Comparison of ENCODE assay signal across 31 cellular contexts in genomic region chr11:64461081-64461480, GRCh38.
"Had no signal": no experiment of that assay in that cellular context is flagged by ENCODE, and none has a peak within 500 bp of the region (broad histone marks: within the 10 kb centered on the region; RNA-seq: fewer than 3 reads in every experiment).

No MANE protein-coding gene starts in this region.

- DNase-seq: activated CD4-positive, alpha-beta memory T cell treated with anti-CD3 and anti-CD28 coated beads, Interleukin-2, amount 10 ng/mL, durations not matched to agents 7 days and 5 days; activated CD4-positive, alpha-beta T cell treated with anti-CD3 and anti-CD28 coated beads for 1 hour; activated CD4-positive, alpha-beta T cell treated with anti-CD3 and anti-CD28 coated beads for 4 hours; activated CD4-positive, alpha-beta T cell treated with anti-CD3 and anti-CD28 coated beads, Interleukin-2, amount 10 ng/mL, durations not matched to agents 7 days and 5 days; activated CD4-positive, alpha-beta T cell treated with anti-CD3 and anti-CD28 coated beads, Interleukin-2, amount 50 U/mL, for 4 hours; activated CD8-positive, alpha-beta memory T cell treated with anti-CD3 and anti-CD28 coated beads, Interleukin-2, amount 50 U/mL, for 48 hours; activated naive CD4-positive, alpha-beta T cell treated with anti-CD3 and anti-CD28 coated beads for 36 hours; activated naive CD8-positive, alpha-beta T cell treated with anti-CD3 and anti-CD28 coated beads for 36 hours; activated naive CD8-positive, alpha-beta T cell treated with anti-CD3 and anti-CD28 coated beads, Interleukin-2, amount 50 U/mL, for 24 hours; activated T-cell treated with anti-CD3 and anti-CD28 coated beads for 4 hours; activated T-cell treated with anti-CD3 and anti-CD28 coated beads, Interleukin-2, amount 50 U/mL, for 24 hours; activated T-cell treated with anti-CD3 and anti-CD28 coated beads, Interleukin-2, amount 50 U/mL, for 72 hours; adrenal gland; amygdala; aorta; body of pancreas; central memory CD4-positive, alpha-beta T cell; cerebellar nuclear complex; colonic mucosa; effector CD4-positive, alpha-beta T cell; effector memory CD8-positive, alpha-beta T cell; erythroblast; foreskin keratinocyte; gastrocnemius medialis; T-helper 2 cell had no signal

- H3K9me3 Mint-ChIP-seq: activated CD4-positive, alpha-beta memory T cell treated with anti-CD3 and anti-CD28 coated beads, Interleukin-2, amount 10 ng/mL, durations not matched to agents 7 days and 5 days; activated CD4-positive, alpha-beta T cell treated with anti-CD3 and anti-CD28 coated beads, Interleukin-2, amount 10 ng/mL, durations not matched to agents 7 days and 5 days; activated naive CD4-positive, alpha-beta T cell treated with anti-CD3 and anti-CD28 coated beads for 36 hours; activated naive CD4-positive, alpha-beta T cell treated with anti-CD3 and anti-CD28 coated beads, Interleukin-2, amount 50 U/mL, for 24 hours; activated naive CD8-positive, alpha-beta T cell treated with anti-CD3 and anti-CD28 coated beads for 36 hours; activated naive CD8-positive, alpha-beta T cell treated with anti-CD3 and anti-CD28 coated beads, Interleukin-2, amount 50 U/mL, for 24 hours; activated T-cell treated with anti-CD3 and anti-CD28 coated beads, Interleukin-2, amount 50 U/mL, for 24 hours; activated T-cell treated with anti-CD3 and anti-CD28 coated beads, Interleukin-2, amount 50 U/mL, for 72 hours; dendritic cell treated with granulocyte-macrophage colony-stimulating factor and Interleukin-4, amounts not matched to agents 40 ng/mL and 50 ng/mL, for 4 days; effector memory CD8-positive, alpha-beta T cell; WTC11 had no signal

- H3K4me3 ChIP-seq: adrenal gland, body of pancreas, colonic mucosa, dorsolateral prefrontal cortex, esophagus muscularis mucosa, gastrocnemius medialis had no signal

- H3K36me3 Mint-ChIP-seq: activated naive CD4-positive, alpha-beta T cell treated with anti-CD3 and anti-CD28 coated beads, Interleukin-2, amount 50 U/mL, for 24 hours; activated naive CD8-positive, alpha-beta T cell treated with anti-CD3 and anti-CD28 coated beads for 36 hours; WTC11 had no signal

- ATAC-seq: activated naive CD8-positive, alpha-beta T cell treated with anti-CD3 and anti-CD28 coated beads, Interleukin-2, amount 50 U/mL, for 24 hours; activated T-cell treated with anti-CD3 and anti-CD28 coated beads, Interleukin-2, amount 50 U/mL, for 72 hours; body of pancreas; effector memory CD8-positive, alpha-beta T cell; foreskin keratinocyte; gastrocnemius medialis; WTC11 had no signal

- H3K4me1 ChIP-seq: adrenal gland, body of pancreas, colonic mucosa, esophagus muscularis mucosa, foreskin keratinocyte, gastrocnemius medialis had no signal

- H3K4me1 Mint-ChIP-seq: activated CD4-positive, alpha-beta memory T cell treated with anti-CD3 and anti-CD28 coated beads, Interleukin-2, amount 10 ng/mL, durations not matched to agents 7 days and 5 days; activated CD4-positive, alpha-beta T cell treated with anti-CD3 and anti-CD28 coated beads, Interleukin-2, amount 10 ng/mL, durations not matched to agents 7 days and 5 days; activated naive CD4-positive, alpha-beta T cell treated with anti-CD3 and anti-CD28 coated beads, Interleukin-2, amount 50 U/mL, for 24 hours; activated naive CD8-positive, alpha-beta T cell treated with anti-CD3 and anti-CD28 coated beads for 36 hours; activated naive CD8-positive, alpha-beta T cell treated with anti-CD3 and anti-CD28 coated beads, Interleukin-2, amount 50 U/mL, for 24 hours had no signal

- H3K27me3 Mint-ChIP-seq: activated CD4-positive, alpha-beta T cell treated with anti-CD3 and anti-CD28 coated beads, Interleukin-2, amount 10 ng/mL, durations not matched to agents 7 days and 5 days; activated naive CD8-positive, alpha-beta T cell treated with anti-CD3 and anti-CD28 coated beads, Interleukin-2, amount 50 U/mL, for 24 hours; activated T-cell treated with anti-CD3 and anti-CD28 coated beads, Interleukin-2, amount 50 U/mL, for 24 hours; dendritic cell treated with granulocyte-macrophage colony-stimulating factor and Interleukin-4, amounts not matched to agents 40 ng/mL and 50 ng/mL, for 4 days had no signal

- H3K4me3 Mint-ChIP-seq: activated CD4-positive, alpha-beta memory T cell treated with anti-CD3 and anti-CD28 coated beads, Interleukin-2, amount 10 ng/mL, durations not matched to agents 7 days and 5 days; activated CD4-positive, alpha-beta T cell treated with anti-CD3 and anti-CD28 coated beads, Interleukin-2, amount 10 ng/mL, durations not matched to agents 7 days and 5 days; activated naive CD4-positive, alpha-beta T cell treated with anti-CD3 and anti-CD28 coated beads for 36 hours; activated naive CD4-positive, alpha-beta T cell treated with anti-CD3 and anti-CD28 coated beads, Interleukin-2, amount 50 U/mL, for 24 hours; activated naive CD8-positive, alpha-beta T cell treated with anti-CD3 and anti-CD28 coated beads for 36 hours; activated naive CD8-positive, alpha-beta T cell treated with anti-CD3 and anti-CD28 coated beads, Interleukin-2, amount 50 U/mL, for 24 hours; activated T-cell treated with anti-CD3 and anti-CD28 coated beads, Interleukin-2, amount 50 U/mL, for 24 hours; activated T-cell treated with anti-CD3 and anti-CD28 coated beads, Interleukin-2, amount 50 U/mL, for 72 hours; dendritic cell treated with granulocyte-macrophage colony-stimulating factor and Interleukin-4, amounts not matched to agents 40 ng/mL and 50 ng/mL, for 4 days; effector memory CD8-positive, alpha-beta T cell; WTC11 had no signal

- H3K27ac ChIP-seq: adrenal gland, body of pancreas, colonic mucosa, dorsolateral prefrontal cortex, esophagus muscularis mucosa, foreskin keratinocyte, gastrocnemius medialis, VCaP had no signal

- H3K27ac Mint-ChIP-seq: activated CD4-positive, alpha-beta memory T cell treated with anti-CD3 and anti-CD28 coated beads, Interleukin-2, amount 10 ng/mL, durations not matched to agents 7 days and 5 days; activated CD4-positive, alpha-beta T cell treated with anti-CD3 and anti-CD28 coated beads, Interleukin-2, amount 10 ng/mL, durations not matched to agents 7 days and 5 days; activated naive CD4-positive, alpha-beta T cell treated with anti-CD3 and anti-CD28 coated beads for 36 hours; activated naive CD4-positive, alpha-beta T cell treated with anti-CD3 and anti-CD28 coated beads, Interleukin-2, amount 50 U/mL, for 24 hours; activated naive CD8-positive, alpha-beta T cell treated with anti-CD3 and anti-CD28 coated beads for 36 hours; activated naive CD8-positive, alpha-beta T cell treated with anti-CD3 and anti-CD28 coated beads, Interleukin-2, amount 50 U/mL, for 24 hours; activated T-cell treated with anti-CD3 and anti-CD28 coated beads, Interleukin-2, amount 50 U/mL, for 24 hours; activated T-cell treated with anti-CD3 and anti-CD28 coated beads, Interleukin-2, amount 50 U/mL, for 72 hours; dendritic cell treated with granulocyte-macrophage colony-stimulating factor and Interleukin-4, amounts not matched to agents 40 ng/mL and 50 ng/mL, for 4 days; effector memory CD8-positive, alpha-beta T cell; WTC11 had no signal

- H3K36me3 ChIP-seq: adrenal gland, colonic mucosa, esophagus muscularis mucosa, gastrocnemius medialis had no signal

- H3K9me3 ChIP-seq: adrenal gland, body of pancreas, colonic mucosa, esophagus muscularis mucosa, gastrocnemius medialis had no signal
